In the genomic region with DNA sequence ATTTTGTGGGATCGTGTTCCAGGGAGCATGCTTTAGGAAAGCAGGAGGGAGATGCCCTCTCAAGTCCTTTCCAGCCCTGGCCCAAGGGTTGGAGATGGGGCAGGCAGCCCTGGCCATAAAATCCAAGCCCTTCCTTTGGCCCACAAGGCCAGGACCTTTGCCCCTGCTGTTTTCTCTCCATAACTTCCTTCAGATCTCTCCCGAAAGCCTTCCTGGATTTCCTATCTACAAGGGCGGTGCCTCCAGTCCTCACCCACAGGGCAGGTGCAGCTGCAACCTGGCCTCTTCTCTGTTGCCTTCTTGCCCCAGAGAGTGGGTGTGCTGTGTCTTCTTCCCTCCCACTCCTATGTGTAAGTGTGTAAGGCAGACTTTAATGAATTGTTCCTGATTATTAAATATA, we compare ENCODE assay signal across 16 cellular contexts. TPM values are rescaled to one million over a fixed set of nuclear protein-coding genes. Genes with fewer than 3 reads are reported as not detected.
A peak's percentile ranks its signal among the peaks of the same experiment; 100 is the strongest.
DNase-seq lines count a peak whose midpoint lies in the region; ATAC-seq and TF ChIP-seq lines count a peak whose summit lies in the region.
"Had no signal": no experiment of that assay in that cellular context is flagged by ENCODE, and none has a peak within 500 bp of the region (broad histone marks: within the 10 kb centered on the region; RNA-seq: fewer than 3 reads in every experiment).

No MANE protein-coding gene starts in this region.

- POLR2A ChIA-PET in Caco-2 (lab: Charles Lee) = no interaction called here

- H3K4me3 Mint-ChIP-seq in Caco-2 (ENCODE audit: unreplicated experiment) = no peak overlapping the region

- H3K36me3 ChIP-seq in BLaER1 = no peaks in the 10 kb centered on the region
- H3K36me3 ChIP-seq in Caco-2 (ENCODE audit: control insufficient read depth, insufficient read depth, low read length) = no peaks in the 10 kb centered on the region
- no peaks in the 10 kb centered on the region for H3K36me3 ChIP-seq in colonic mucosa
- no peaks in the 10 kb centered on the region for H3K36me3 ChIP-seq in mucosa of rectum (ENCODE audit: control insufficient read depth in 2 of 2, insufficient read depth in 2 of 2, low read length in 2 of 2)
- no peaks in the 10 kb centered on the region for H3K36me3 ChIP-seq in tibial nerve
- no peaks in the 10 kb centered on the region for H3K36me3 ChIP-seq in gastrocnemius medialis
- H3K36me3 ChIP-seq: HAP-1 had no signal

- TF ChIP-seq CTCF in Caco-2 (IDR thresholded peaks at IDR 0.05; ENCODE audit: insufficient read depth in 1 of 2, low read depth in 1 of 2, low read length in 1 of 2, severe bottlenecking in 1 of 2, unreplicated experiment in 1 of 2) (no peak), colonic mucosa (IDR thresholded peaks at IDR 0.05) (no peak), tibial nerve (IDR thresholded peaks at IDR 0.05) (no peak), gastrocnemius medialis (IDR thresholded peaks at IDR 0.05 in 4 of 5, conservative IDR thresholded peaks at IDR 0.05 in 1 of 5) (no peak)

- no peak for TF ChIP-seq EP300 in tibial nerve (IDR thresholded peaks at IDR 0.05)

- H3K27me3 Mint-ChIP-seq in Caco-2 (ENCODE audit: insufficient read depth, unreplicated experiment) = no peaks in the 10 kb centered on the region

- WGBS in tibial nerve, 2 donors = 83 to 92% methylated on average over 3 of the region's 3 CpGs

- TF ChIP-seq POLR2A in tibial nerve (IDR thresholded peaks at IDR 0.05) (no peak), GM18505 (IDR thresholded peaks at IDR 0.05; ENCODE audit: borderline replicate concordance, extremely low read depth, insufficient read depth, insufficient read length) (no peak), gastrocnemius medialis (IDR thresholded peaks at IDR 0.05) (no peak)

- H3K4me1 Mint-ChIP-seq in Caco-2 (ENCODE audit: low read depth, unreplicated experiment) = peaks cover 19% of the 10 kb centered on the region

- peaks cover 52% of the 10 kb centered on the region for H3K4me1 ChIP-seq in BLaER1
- H3K4me1 ChIP-seq in Caco-2 = peaks cover 16% of the 10 kb centered on the region
- peaks cover 5% of the 10 kb centered on the region for H3K4me1 ChIP-seq in colonic mucosa
- H3K4me1 ChIP-seq in mucosa of rectum (ENCODE audit: control insufficient read depth in 2 of 2, insufficient read depth in 2 of 2, low read length in 2 of 2) = peaks cover 15 to 19% of the 10 kb centered on the region in 2 donors
- H3K4me1 ChIP-seq in tibial nerve = peaks cover 0 to 34% (median 8%) of the 10 kb centered on the region in 4 donors
- peaks cover 0 to 6% of the 10 kb centered on the region in 2 donors for H3K4me1 ChIP-seq in gastrocnemius medialis

- H3K27me3 ChIP-seq in BLaER1 = no peaks in the 10 kb centered on the region
- no peaks in the 10 kb centered on the region; the same call in 1 of the 2 replicates for H3K27me3 ChIP-seq in Caco-2 (replicated peaks; ENCODE audit: control insufficient read depth, insufficient read depth, low read length)
- no peaks in the 10 kb centered on the region for H3K27me3 ChIP-seq in colonic mucosa
- no peaks in the 10 kb centered on the region for H3K27me3 ChIP-seq in mucosa of rectum (ENCODE audit: control insufficient read depth in 2 of 2, insufficient read depth in 2 of 2, low read length in 2 of 2)
- no peaks in the 10 kb centered on the region for H3K27me3 ChIP-seq in tibial nerve
- H3K27me3 ChIP-seq in gastrocnemius medialis = no peaks in the 10 kb centered on the region

- H3K9ac ChIP-seq in BLaER1 (no peak overlapping the region), colonic mucosa (ENCODE audit: low read depth in 2 of 2, low read length in 2 of 2) (no peak overlapping the region), mucosa of rectum (ENCODE audit: low read depth in 1 of 2, low read length in 2 of 2) (no peak overlapping the region)

- no TSS peak for BruUV-seq in Caco-2 (replicated peaks; lab: Mats Ljungman, UMichigan)

- ATAC-seq in GM18505 (IDR thresholded peaks at IDR 0.05; ENCODE audit: unreplicated experiment) = no peak
- no peak for ATAC-seq in gastrocnemius medialis
- ATAC-seq: Right ventricle myocardium inferior had no signal

- no peak overlapping the region for H3K27ac ChIP-seq in BLaER1
- H3K27ac ChIP-seq in colonic mucosa = peak overlapping the region; percentile 81
- H3K27ac ChIP-seq in mucosa of rectum (ENCODE audit: low read depth in 2 of 2, low read length in 2 of 2) = peak overlapping the region; percentile 67 to 69
- no peak overlapping the region for H3K27ac ChIP-seq in tibial nerve
- H3K27ac ChIP-seq in gastrocnemius medialis = no peak overlapping the region

- no peak overlapping the region for H3K27ac Mint-ChIP-seq in Caco-2 (ENCODE audit: unreplicated experiment)

- peaks cover 4% of the 10 kb centered on the region for H3K36me3 Mint-ChIP-seq in Caco-2 (ENCODE audit: insufficient read depth, unreplicated experiment)

- H4K20me1 ChIP-seq in BLaER1 = no peaks in the 10 kb centered on the region

- H3K4me2 ChIP-seq in BLaER1 = peak overlapping the region; percentile 99

- DNase-seq in Caco-2 (peak; percentile 45 to 66), colonic mucosa (peak; percentile 88), C1 segment of cervical spinal cord (lab: John Stamatoyannopoulos, UW) (no peak), tibial nerve (ENCODE audit: low spot score in 2 of 2) (no peak), gastrocnemius medialis (no peak)
- DNase-seq: NCI-H1105 treated with DMSO at 0.1 percent for 48 hours, NCI-H1694 treated with DMSO at 0.1 percent for 48 hours, NCI-H446 treated with DMSO at 0.1 percent for 48 hours had no signal

- CTCF ChIA-PET in Caco-2 (lab: Charles Lee) = interaction anchor here (0.8 to 3.6 kb wide), 5 partner anchors 12 to 175 kb away, joined by 3 to 57 read pairs (median 7); a partner anchor contains a TSS

- in situ Hi-C loops in gastrocnemius medialis (cut with MboI; ENCODE audit: low sequenced_read_pairs in 4 of 4) = loop anchor here in 2 of 4 donors (5.0 to 25.0 kb wide), 3 partner anchors 40 to 460 kb away; a partner anchor contains a TSS

- intact Hi-C loops in Caco-2 (cut with micrococcal nuclease; ENCODE audit: unreplicated experiment) (loop anchor here (5.0 to 10.0 kb wide), 2 partner anchors 147 to 465 kb away; no protein-coding TSS in a partner anchor), colonic mucosa (cut with DNase I) (no loop called here), gastrocnemius medialis (cut with DNase I; ENCODE audit: low total_unique reads) (loop anchor here (5.0 to 10.0 kb wide), 2 partner anchors 387 to 465 kb away; no protein-coding TSS in a partner anchor)

- no peaks in the 10 kb centered on the region for H3K9me3 Mint-ChIP-seq in Caco-2 (ENCODE audit: unreplicated experiment)

- H3K9me3 ChIP-seq in BLaER1 = peaks cover 7% of the 10 kb centered on the region
- no peaks in the 10 kb centered on the region for H3K9me3 ChIP-seq in Caco-2
- H3K9me3 ChIP-seq in colonic mucosa = no peaks in the 10 kb centered on the region
- no peaks in the 10 kb centered on the region for H3K9me3 ChIP-seq in mucosa of rectum (ENCODE audit: control insufficient read depth in 2 of 2, low read length in 2 of 2)
- no peaks in the 10 kb centered on the region for H3K9me3 ChIP-seq in tibial nerve
- no peaks in the 10 kb centered on the region for H3K9me3 ChIP-seq in gastrocnemius medialis
- H3K9me3 ChIP-seq: HAP-1 had no signal

- no peak overlapping the region for H3K4me3 ChIP-seq in BLaER1
- H3K4me3 ChIP-seq in Caco-2 (ENCODE audit: low read depth, low read length) = no peak overlapping the region
- no peak overlapping the region for H3K4me3 ChIP-seq in colonic mucosa
- peak overlapping the region; percentile 27 to 50 for H3K4me3 ChIP-seq in mucosa of rectum (ENCODE audit: low read length in 2 of 2)
- H3K4me3 ChIP-seq in tibial nerve = no peak overlapping the region
- H3K4me3 ChIP-seq in gastrocnemius medialis = no peak overlapping the region
- H3K4me3 ChIP-seq: HAP-1 had no signal

RNA-seq across cellular contexts. Expression of a gene that starts 8.5 kb away (rescaled TPM):
- total RNA-seq in Caco-2 (2022) (37.7 and 44.4 TPM in 2 replicates), colonic mucosa (10 to 100 TPM; 16.0 to 25.9 TPM), tibial nerve (10 to 100 TPM; 12.3 to 29.9 (median 15.5) TPM), gastrocnemius medialis (1 to 10 TPM; 2.2 to 5.2 (median 4.1) TPM)

RNA-seq across cellular contexts. Expression of a gene that starts 27.6 kb away (rescaled TPM):
- 0.35 and 0.68 TPM in 2 replicates for total RNA-seq in Caco-2 (2022)
- 100 to 1,000 TPM in 1 of 2 donors, 10 to 100 TPM in 1; 46.2 to 120 TPM for total RNA-seq in colonic mucosa
- not detected for total RNA-seq in tibial nerve
- under 1 TPM in 1 of 4 donors, not detected in 3; 0.19 TPM for total RNA-seq in gastrocnemius medialis
- total RNA-seq: A673, G401, LHCN-M2, Right ventricle myocardium inferior had no signal

RNA-seq across cellular contexts. Expression of a gene that starts 41.1 kb away (rescaled TPM):
- total RNA-seq in Caco-2 (2022) (141 and 146 TPM in 2 replicates), colonic mucosa (10 to 100 TPM; 42.2 to 62.0 TPM), tibial nerve (10 to 100 TPM; 29.4 to 45.7 (median 34.6) TPM), gastrocnemius medialis (10 to 100 TPM; 29.1 to 57.0 (median 34.8) TPM)

RNA-seq across cellular contexts. Expression of a gene that starts 46.8 kb away (rescaled TPM):
- total RNA-seq in Caco-2 (2022) (0.48 and 0.81 TPM in 2 replicates), colonic mucosa (1 to 10 TPM in 1 of 2 donors, under 1 TPM in 1; 0.72 to 1.8 TPM), tibial nerve (1 to 10 TPM in 2 of 4 donors, under 1 TPM in 2; 0.30 to 2.5 (median 1.4) TPM), gastrocnemius medialis (under 1 TPM in 3 of 4 donors, not detected in 1; 0.10 to 0.87 (median 0.16) TPM)
- total RNA-seq: A673, G401, LHCN-M2 had no signal

RNA-seq across cellular contexts. Expression of a gene that starts 53.5 kb away (rescaled TPM):
- total RNA-seq in Caco-2 (2022) (0.53 and 1.1 TPM in 2 replicates), colonic mucosa (1 to 10 TPM; 1.4 to 4.0 TPM), tibial nerve (100 to 1,000 TPM in 3 of 4 donors, 10 to 100 TPM in 1; 23.7 to 132 (median 109) TPM), gastrocnemius medialis (1,000 to 10,000 TPM in 1 of 4 donors, 100 to 1,000 TPM in 3; 286 to 1,191 (median 655) TPM)
- total RNA-seq: G401 had no signal

Comparison
In these comparisons a context has a peak if more than half of its experiments do, and no peak if none do; other contexts are left out.
1. H3K27ac ChIP-seq: peak in colonic mucosa (single experiment) and mucosa of rectum (2 of 2); none in BLaER1 (single experiment), tibial nerve (0 of 4) and gastrocnemius medialis (0 of 4).
2. H3K4me3 ChIP-seq: peak in mucosa of rectum (2 of 2); none in BLaER1 (single experiment), Caco-2 (single experiment), colonic mucosa (single experiment), tibial nerve (0 of 4) and gastrocnemius medialis (0 of 4).
3. DNase-seq: peak in Caco-2 (2 of 2) and colonic mucosa (single experiment); none in C1 segment of cervical spinal cord (0 of 14), tibial nerve (0 of 2) and gastrocnemius medialis (0 of 2).
4. RNA of a gene that starts 27.6 kb away (total RNA-seq): 46.2 to 120 TPM in colonic mucosa; 0.35 to 0.68 TPM in Caco-2, not detected in tibial nerve and 0.19 TPM in gastrocnemius medialis; every median in the first group is over 10 times any median in the second.